7 cellular contexts compared by ENCODE assay signal in the genomic region with DNA sequence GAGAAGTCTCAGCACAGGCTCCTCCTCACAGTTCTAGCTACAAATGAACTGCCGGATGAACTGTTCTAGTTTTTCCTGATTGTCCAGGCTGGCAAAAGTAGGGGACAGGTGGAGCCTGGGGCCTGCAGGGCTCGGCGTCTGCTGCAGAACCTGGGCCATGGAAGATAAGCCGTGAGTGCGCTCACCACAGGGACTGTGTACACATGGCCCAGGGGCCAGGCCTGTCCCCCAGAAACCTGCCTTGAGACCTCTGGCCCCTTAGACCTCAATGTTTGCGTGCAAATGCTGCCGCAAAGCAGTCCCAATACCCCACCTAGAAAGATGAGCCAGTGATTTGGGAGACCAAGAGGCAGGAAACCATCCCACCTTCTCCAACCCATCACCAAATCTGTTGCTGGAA. TPM values are rescaled to one million over a fixed set of nuclear protein-coding genes. Genes with fewer than 3 reads are reported as not detected.
A peak's percentile ranks its signal among the peaks of the same experiment; 100 is the strongest.
DNase-seq lines count a peak whose midpoint lies in the region; ATAC-seq and TF ChIP-seq lines count a peak whose summit lies in the region.
"Not testable (repeated sequence)": the region's sequence is repeated elsewhere in the genome, so short reads cannot be mapped to it uniquely, and the experiment has no call there.
"Had no signal": no experiment of that assay in that cellular context is flagged by ENCODE, and none has a peak within 500 bp of the region (broad histone marks: within the 10 kb centered on the region; RNA-seq: fewer than 3 reads in every experiment).

No MANE protein-coding gene starts in this region.

- peak overlapping the region; percentile 36 for H3K27ac ChIP-seq in caudate nucleus (ENCODE audit: low read depth, low read length)
- peak overlapping the region in 43 of 59 donors; percentile 17 to 86 (median 65) for H3K27ac ChIP-seq in dorsolateral prefrontal cortex
- not testable (repeated sequence) for H3K27ac ChIP-seq in upper lobe of right lung

- H3K9me3 ChIP-seq in upper lobe of right lung = not testable (repeated sequence)

- not testable (repeated sequence) for H3K4me3 ChIP-seq in H7 (ENCODE audit: insufficient read depth, low read depth, low read length); dorsolateral prefrontal cortex; upper lobe of right lung

- not testable (repeated sequence) for H3K4me1 ChIP-seq in upper lobe of right lung

- not testable (repeated sequence) for ATAC-seq in left ventricle myocardium superior, upper lobe of right lung

- not testable (repeated sequence) for H3K36me3 ChIP-seq in H7 (replicated peaks; ENCODE audit: control insufficient read depth, insufficient read depth, low read length); upper lobe of right lung

- peak; percentile 7 for DNase-seq in H7
- not testable (repeated sequence) for DNase-seq in caudate nucleus (lab: John Stamatoyannopoulos, UW); dorsolateral prefrontal cortex
- DNase-seq in left ventricle myocardium superior = peak; percentile 25
- peak; percentile 49 for DNase-seq in mesenteric fat pad (ENCODE audit: low spot score)
- peak; percentile 29 for DNase-seq in upper lobe of right lung

- H3K27me3 ChIP-seq in H7 (ENCODE audit: control insufficient read depth, insufficient read depth, low read length); dorsolateral prefrontal cortex; upper lobe of right lung: not testable (repeated sequence)

- intact Hi-C loops in dorsolateral prefrontal cortex (cut with DNase I) (loop anchor here (10.0 kb wide), 2 partner anchors 53 to 153 kb away; no protein-coding TSS in a partner anchor), upper lobe of right lung (cut with DNase I) (loop anchor here (10.0 kb wide), 1 partner anchor 93 kb away; the partner anchor contains the start of gene ADRA2B)
- intact Hi-C loops in left ventricle myocardium superior (cut with micrococcal nuclease) = not testable (repeated sequence)

- not testable (repeated sequence) for TF ChIP-seq CTCF in dorsolateral prefrontal cortex (IDR thresholded peaks at IDR 0.05 in 54 of 56, conservative IDR thresholded peaks at IDR 0.05 in 2 of 56; ENCODE audit: low read depth in 1 of 56, partially characterized antibody in 56 of 56); upper lobe of right lung (IDR thresholded peaks at IDR 0.05)

RNA-seq across cellular contexts. Expression of gene GPAT2, which starts 12.6 kb away (rescaled TPM):
- 0.14 and 0.44 TPM in 2 replicates for total RNA-seq in H7 (2014; rRNA removed; shearing (Covaris generic))
- total RNA-seq in dorsolateral prefrontal cortex (10 to 100 TPM in 3 of 120 experiments, 1 to 10 TPM in 114, under 1 TPM in 3; 0.91 to 13.4 (median 4.5) TPM), left ventricle myocardium superior (5.5 TPM), mesenteric fat pad (9.0 TPM), upper lobe of right lung (3.2 TPM)
- total RNA-seq: H4 had no signal

RNA-seq across cellular contexts. Expression of gene ANKRD36C, which starts 30.5 kb away (rescaled TPM):
- total RNA-seq in H7 (2014; rRNA removed; shearing (Covaris generic)) = 2.4 and 4.8 TPM in 2 replicates
- total RNA-seq in dorsolateral prefrontal cortex (100 to 1,000 TPM in 112 of 120 experiments, 10 to 100 TPM in 8; 91.6 to 167 (median 125) TPM), left ventricle myocardium superior (6.8 TPM), mesenteric fat pad (23.6 TPM), upper lobe of right lung (24.3 TPM)
